Comparison of ENCODE assay signal across 16 cellular contexts in the genomic region with DNA sequence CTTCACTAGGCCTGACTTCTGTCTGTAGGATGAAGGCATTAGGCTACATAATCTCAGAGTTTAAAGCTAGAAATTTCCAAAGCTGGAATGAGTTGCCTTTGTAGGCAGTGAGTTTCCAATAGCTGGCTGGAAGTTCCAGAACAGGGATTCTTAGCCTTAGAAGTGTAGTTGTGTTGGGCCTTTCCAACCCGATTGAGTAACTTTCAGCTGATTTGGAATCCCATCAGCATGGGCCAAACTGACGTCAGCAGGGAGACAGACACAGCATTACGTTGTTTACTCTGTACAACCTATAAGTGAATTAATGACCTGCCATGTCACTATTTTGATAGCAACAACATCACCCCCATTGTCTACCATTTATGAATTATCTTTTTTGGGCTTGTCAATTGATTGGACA.
"Had no signal": no experiment of that assay in that cellular context is flagged by ENCODE, and none has a peak within 500 bp of the region (broad histone marks: within the 10 kb centered on the region; RNA-seq: fewer than 3 reads in every experiment).

No MANE protein-coding gene starts in this region.

- ATAC-seq: lower lobe of right lung; stimulated activated naive B cell treated with anti-CD40 and anti-IgM and Interleukin-4, amounts not matched to agents 10 μg/mL and 1 μg/mL and 100 μg/mL, for 72 hours had no signal

- H3K27me3 Mint-ChIP-seq: stimulated activated naive B cell treated with anti-CD40 and anti-IgM and Interleukin-4, amounts not matched to agents 10 μg/mL and 1 μg/mL and 100 μg/mL, for 72 hours had no signal

- DNase-seq: activated CD4-positive, alpha-beta T cell treated with anti-CD3 and anti-CD28 coated beads, Interleukin-2, amount 10 ng/mL, durations not matched to agents 7 days and 5 days; activated CD4-positive, CD25-positive, alpha-beta regulatory T cell; activated CD8-positive, alpha-beta memory T cell treated with anti-CD3 and anti-CD28 coated beads for 24 hours; activated gamma-delta T cell treated with Interleukin-2 at 50 U/mL for 16 hours; activated naive CD8-positive, alpha-beta T cell treated with anti-CD3 and anti-CD28 coated beads, Interleukin-2, amount 10 ng/mL, durations not matched to agents 7 days and 5 days; brain microvascular endothelial cell; cortex of kidney; effector CD8-positive, alpha-beta T cell; lower lobe of right lung; SJCRH30; stimulated activated CD4-positive, alpha-beta T cell treated with anti-CD3 and anti-CD28 coated beads, Interleukin-2, amount 100 ng/mL, for 48 hours; stimulated activated naive B cell treated with anti-CD40 and anti-IgM and Interleukin-4, amounts not matched to agents 10 μg/mL and 1 μg/mL and 100 μg/mL, for 72 hours; substantia nigra; transverse colon had no signal

- H3K27ac Mint-ChIP-seq: activated CD4-positive, alpha-beta T cell treated with anti-CD3 and anti-CD28 coated beads, Interleukin-2, amount 10 ng/mL, durations not matched to agents 7 days and 5 days; activated naive CD8-positive, alpha-beta T cell treated with anti-CD3 and anti-CD28 coated beads, Interleukin-2, amount 10 ng/mL, durations not matched to agents 7 days and 5 days; mesothelial cell of epicardium had no signal

- H3K27me3 ChIP-seq: brain microvascular endothelial cell, SJCRH30, transverse colon had no signal

- H3K4me3 Mint-ChIP-seq: activated CD4-positive, alpha-beta T cell treated with anti-CD3 and anti-CD28 coated beads, Interleukin-2, amount 10 ng/mL, durations not matched to agents 7 days and 5 days; activated naive CD8-positive, alpha-beta T cell treated with anti-CD3 and anti-CD28 coated beads, Interleukin-2, amount 10 ng/mL, durations not matched to agents 7 days and 5 days; mesothelial cell of epicardium; neural crest cell; stimulated activated naive B cell treated with anti-CD40 and anti-IgM and Interleukin-4, amounts not matched to agents 10 μg/mL and 1 μg/mL and 100 μg/mL, for 72 hours had no signal

- H3K4me3 ChIP-seq: lower lobe of right lung, SJCRH30, transverse colon had no signal

- H3K27ac ChIP-seq: brain microvascular endothelial cell, lower lobe of right lung, SJCRH30 had no signal

- H3K9me3 Mint-ChIP-seq: activated CD4-positive, alpha-beta T cell treated with anti-CD3 and anti-CD28 coated beads, Interleukin-2, amount 10 ng/mL, durations not matched to agents 7 days and 5 days; activated naive CD8-positive, alpha-beta T cell treated with anti-CD3 and anti-CD28 coated beads, Interleukin-2, amount 10 ng/mL, durations not matched to agents 7 days and 5 days; mesothelial cell of epicardium; neural crest cell; stimulated activated naive B cell treated with anti-CD40 and anti-IgM and Interleukin-4, amounts not matched to agents 10 μg/mL and 1 μg/mL and 100 μg/mL, for 72 hours had no signal

- H3K9me3 ChIP-seq: lower lobe of right lung, SJCRH30, transverse colon had no signal

- H3K36me3 ChIP-seq: brain microvascular endothelial cell, lower lobe of right lung, SJCRH30, transverse colon had no signal
